ENCODE assay signal across 8 cellular contexts in genomic region chr10:132422931-132423813, GRCh38. TPM values are rescaled to one million over a fixed set of nuclear protein-coding genes. Genes with fewer than 3 reads are reported as not detected.
DNase-seq lines count a peak whose midpoint lies in the region; ATAC-seq and TF ChIP-seq lines count a peak whose summit lies in the region.

No MANE protein-coding gene starts in this region.

- intact Hi-C loops in left ventricle myocardium inferior (cut with micrococcal nuclease): no loop called here
- intact Hi-C loops in heart left ventricle (cut with DNase I): loop anchor here in 1 of 10 donors (1.0 kb wide), 1 partner anchor 27 kb away; no protein-coding TSS in a partner anchor
- intact Hi-C loops in lower lobe of right lung (cut with DNase I): no loop called here
- intact Hi-C loops in colonic mucosa (cut with DNase I): no loop called here

- H3K9ac ChIP-seq in colonic mucosa (ENCODE audit: low read depth in 2 of 2, low read length in 2 of 2): no peak overlapping the region

- 83 to 88% (median 88%) methylated on average over 24 to 25 of the region's 25 CpGs for WGBS in heart left ventricle, 4 donors

- H3K9me3 ChIP-seq in left ventricle myocardium inferior (replicated peaks) (no peaks in the 10 kb centered on the region), heart left ventricle (no peaks in the 10 kb centered on the region), lower lobe of right lung (no peaks in the 10 kb centered on the region), right atrium auricular region (no peaks in the 10 kb centered on the region), colonic mucosa (no peaks in the 10 kb centered on the region)

- ATAC-seq in heart left ventricle (no peak), lower lobe of right lung (no peak)

- H3K4me3 ChIP-seq in left ventricle myocardium inferior (no peak overlapping the region), heart left ventricle (no peak overlapping the region), lower lobe of right lung (no peak overlapping the region), right atrium auricular region (no peak overlapping the region), colonic mucosa (no peak overlapping the region)

- no peaks in the 10 kb centered on the region for H3K36me3 ChIP-seq in left ventricle myocardium inferior
- H3K36me3 ChIP-seq in heart left ventricle: peaks cover 0 to 5% (median 0%) of the 10 kb centered on the region in 9 donors
- no peaks in the 10 kb centered on the region for H3K36me3 ChIP-seq in lower lobe of right lung
- no peaks in the 10 kb centered on the region for H3K36me3 ChIP-seq in right atrium auricular region
- H3K36me3 ChIP-seq in colonic mucosa: no peaks in the 10 kb centered on the region

- H3K27ac ChIP-seq in left ventricle myocardium inferior (replicated peaks) (peak overlapping the region; percentile 92), heart left ventricle (peak overlapping the region in 6 of 12 donors; percentile 79 to 94 (median 92)), lower lobe of right lung (peak overlapping the region; percentile 95), right atrium auricular region (peak overlapping the region in 1 of 2 donors; percentile 82), colonic mucosa (no peak overlapping the region)

- H3K4me1 ChIP-seq in left ventricle myocardium inferior (peaks cover 57% of the 10 kb centered on the region), heart left ventricle (peaks cover 0 to 57% (median 41%) of the 10 kb centered on the region in 12 donors), lower lobe of right lung (peaks cover 45% of the 10 kb centered on the region), right atrium auricular region (peaks cover 0 to 45% of the 10 kb centered on the region in 2 donors), colonic mucosa (peaks cover 29% of the 10 kb centered on the region)

- TF ChIP-seq POLR2A in heart left ventricle (IDR thresholded peaks at IDR 0.05): no peak

- DNase-seq in left ventricle myocardium inferior (no peak), heart left ventricle (no peak), SKM-1 (lab: John Stamatoyannopoulos, UW; ENCODE audit: unreplicated experiment) (peak; percentile 73), lower lobe of right lung (no peak), GM19238 (ENCODE audit: insufficient read length, low spot score) (no peak), right atrium auricular region (ENCODE audit: low spot score) (no peak), colonic mucosa (no peak), SIG-M5 (lab: John Stamatoyannopoulos, UW) (no peak)

- no peaks in the 10 kb centered on the region for H3K27me3 ChIP-seq in left ventricle myocardium inferior (ENCODE audit: low read depth)
- H3K27me3 ChIP-seq in heart left ventricle: no peaks in the 10 kb centered on the region
- no peaks in the 10 kb centered on the region for H3K27me3 ChIP-seq in lower lobe of right lung (ENCODE audit: low read depth)
- no peaks in the 10 kb centered on the region for H3K27me3 ChIP-seq in right atrium auricular region
- H3K27me3 ChIP-seq in colonic mucosa: no peaks in the 10 kb centered on the region

- TF ChIP-seq CTCF in left ventricle myocardium inferior (IDR thresholded peaks at IDR 0.05; ENCODE audit: borderline replicate concordance): no peak
- no peak for TF ChIP-seq CTCF in heart left ventricle (IDR thresholded peaks at IDR 0.05)
- no peak for TF ChIP-seq CTCF in lower lobe of right lung (IDR thresholded peaks at IDR 0.05)
- no peak for TF ChIP-seq CTCF in right atrium auricular region (IDR thresholded peaks at IDR 0.05)
- TF ChIP-seq CTCF in colonic mucosa (IDR thresholded peaks at IDR 0.05): no peak

RNA-seq across cellular contexts. Expression of gene PWWP2B, which starts 26.2 kb away (rescaled TPM):
- total RNA-seq in left ventricle myocardium inferior (17.2 TPM), heart left ventricle (10 to 100 TPM; 10.5 to 23.5 (median 15.3) TPM), lower lobe of right lung (25.2 TPM), right atrium auricular region (1 to 10 TPM; 7.7 to 8.1 TPM), colonic mucosa (10 to 100 TPM; 33.8 to 61.0 TPM)
- 10 to 100 TPM; 13.8 to 19.7 TPM for polyA plus RNA-seq in heart left ventricle
